17 cellular contexts compared by ENCODE assay signal in the genomic region with DNA sequence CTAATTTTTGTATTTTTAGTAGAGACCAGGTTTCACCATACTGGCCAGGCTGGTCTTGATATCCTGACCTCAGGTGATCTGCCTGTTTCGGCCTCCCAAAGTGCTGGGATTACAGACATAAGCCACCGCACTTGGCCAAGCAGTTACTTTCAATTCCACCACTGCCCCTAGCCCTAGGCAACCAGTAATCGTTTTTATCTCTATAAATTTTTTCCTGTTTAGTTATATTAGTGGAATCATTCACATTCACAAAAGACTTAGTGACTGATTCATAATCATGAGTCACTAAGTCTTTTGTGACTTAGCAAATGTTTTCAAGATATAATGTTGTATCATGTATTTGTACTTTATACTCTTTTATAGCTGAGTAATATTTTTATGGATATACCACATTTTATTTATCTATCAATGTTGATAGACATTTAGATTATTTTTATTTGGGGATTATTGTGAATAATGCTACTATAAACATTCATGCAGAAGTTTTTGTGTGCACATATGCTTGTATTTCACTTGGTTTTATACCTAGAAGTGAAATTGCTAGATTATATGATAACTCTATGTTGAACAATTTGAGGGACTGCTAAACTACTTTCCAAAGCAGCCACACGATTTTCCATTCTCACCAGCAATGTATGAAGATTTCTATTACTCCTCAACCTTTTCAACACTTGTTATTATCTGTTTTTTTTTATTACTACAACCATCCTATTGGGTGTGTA.
DNase-seq lines count a peak whose midpoint lies in the region; ATAC-seq, FAIRE-seq and TF ChIP-seq lines count a peak whose summit lies in the region.
"Had no signal": no experiment of that assay in that cellular context is flagged by ENCODE, and none has a peak within 500 bp of the region (broad histone marks: within the 10 kb centered on the region; RNA-seq: fewer than 3 reads in every experiment).

No MANE protein-coding gene starts in this region.

- ATAC-seq in GM21723 (IDR thresholded peaks at IDR 0.05; ENCODE audit: unreplicated experiment) = no peak
- ATAC-seq: natural killer cell, SK-N-SH treated with all-trans-retinoic acid at 6 μM for 48 hours had no signal

- DNase-seq in H4 (ENCODE audit: low spot score) = peak; percentile 15
- peak; percentile 62 for DNase-seq in amniotic epithelial cell (ENCODE audit: low read depth)
- DNase-seq in foreskin fibroblast = peak; percentile 27 to 37
- no peak for DNase-seq in NCI-H2171 (lab: John Stamatoyannopoulos, UW)
- DNase-seq in ecto neural progenitor cell (ENCODE audit: low spot score) = no peak
- DNase-seq in NCI-H748 (lab: John Stamatoyannopoulos, UW; ENCODE audit: unreplicated experiment) = no peak
- DNase-seq: ACHN; activated CD4-positive, alpha-beta memory T cell treated with anti-CD3 and anti-CD28 coated beads, Interleukin-2, amount 10 ng/mL, durations not matched to agents 7 days and 5 days; amygdala; COR-L47; natural killer cell; stimulated activated CD4-positive, alpha-beta T cell treated with anti-CD3 and anti-CD28 coated beads, Interleukin-1b, Interleukin-23, amount 100 ng/mL, for 48 hours had no signal

- peak; percentile 9 for FAIRE-seq in A204.1 (lab: Jason Lieb, UNC)

- H3K4me3 ChIP-seq in foreskin fibroblast (ENCODE audit: low read depth in 1 of 2, low read length in 2 of 2) = no peak overlapping the region
- H3K4me3 ChIP-seq: esophagus muscularis mucosa, thoracic aorta had no signal

- TF ChIP-seq CTCF in foreskin fibroblast (IDR thresholded peaks at IDR 0.05; ENCODE audit: low read depth, low read length) = no peak

Comparison
In these comparisons a context has a peak if more than half of its experiments do, and no peak if none do; other contexts are left out.
1. DNase-seq: peak in H4 (single experiment), amniotic epithelial cell (single experiment) and foreskin fibroblast (2 of 2); none in NCI-H2171 (single experiment), ecto neural progenitor cell (single experiment) and NCI-H748 (single experiment).